ENCODE assay signal across 12 cellular contexts in genomic region chr3:179410317-179410716, GRCh38. TPM values are rescaled to one million over a fixed set of nuclear protein-coding genes. Genes with fewer than 3 reads are reported as not detected.
A peak's percentile ranks its signal among the peaks of the same experiment; 100 is the strongest.
DNase-seq lines count a peak whose midpoint lies in the region; ATAC-seq and TF ChIP-seq lines count a peak whose summit lies in the region.
"Had no signal": no experiment of that assay in that cellular context is flagged by ENCODE, and none has a peak within 500 bp of the region (broad histone marks: within the 10 kb centered on the region; RNA-seq: fewer than 3 reads in every experiment).

No MANE protein-coding gene starts in this region.

- POLR2A ChIA-PET in SK-N-SH (lab: Yijun Ruan, JAX) = no interaction called here

- no peak overlapping the region for H3K4ac ChIP-seq in mesendoderm (ENCODE audit: low read depth, low read length)

- WGBS in SK-N-SH (ENCODE audit: low lambda C conversion rate) = 95% methylated on average over 2 of the region's 2 CpGs
- no CpG with 5 or more reads among the region's 2 CpGs for WGBS in mesendoderm (ENCODE audit: extremely low coverage, insufficient coverage, low lambda C conversion rate)

- no peaks in the 10 kb centered on the region for H3K79me1 ChIP-seq in mesendoderm (ENCODE audit: low read length)

- H3K23ac ChIP-seq in mesendoderm (ENCODE audit: low read length) = no peak overlapping the region

- H3K4me1 ChIP-seq in GM23338 (ENCODE audit: insufficient read depth) (peaks cover 5% of the 10 kb centered on the region; the same call in 1 of the 2 replicates), SK-N-SH (ENCODE audit: control insufficient read depth in 1 of 2, insufficient read depth in 2 of 2, low read depth in 1 of 2, low read length in 1 of 2) (peaks cover 0 to 3% of the 10 kb centered on the region in 2 experiments; a peak in 1 of 4 replicates), mesendoderm (ENCODE audit: control insufficient read depth, low read depth, low read length) (no peaks in the 10 kb centered on the region)

- no peak overlapping the region for H4K8ac ChIP-seq in mesendoderm (ENCODE audit: low read depth, low read length)

- no peak overlapping the region for H4K5ac ChIP-seq in mesendoderm (ENCODE audit: low read length)

- no peaks in the 10 kb centered on the region for H3K9me3 ChIP-seq in SK-N-SH

- H2BK5ac ChIP-seq in mesendoderm (ENCODE audit: low read length) = no peak overlapping the region

- H2AFZ ChIP-seq in GM23338 = no peak overlapping the region
- no peak overlapping the region for H2AFZ ChIP-seq in SK-N-SH (ENCODE audit: low read depth)

- H3K4me2 ChIP-seq in GM23338 = no peak overlapping the region
- H3K4me2 ChIP-seq in SK-N-SH = no peak overlapping the region
- H3K4me2 ChIP-seq in mesendoderm (ENCODE audit: low read length) = no peak overlapping the region

- H3K9ac ChIP-seq in SK-N-SH (no peak overlapping the region), mesendoderm (ENCODE audit: low read length) (no peak overlapping the region)

- peaks cover 8% of the 10 kb centered on the region for H3K4me1 Mint-ChIP-seq in GM23338

- no peaks in the 10 kb centered on the region for H3K9me3 Mint-ChIP-seq in GM23338

- H3K79me2 ChIP-seq in GM23338 (replicated peaks; ENCODE audit: insufficient read depth) = no peaks in the 10 kb centered on the region
- peaks cover 2% of the 10 kb centered on the region; the same call in 1 of the 2 replicates for H3K79me2 ChIP-seq in SK-N-SH (ENCODE audit: insufficient read depth)
- H3K79me2 ChIP-seq in mesendoderm (ENCODE audit: control insufficient read depth, insufficient read depth, low read length) = no peaks in the 10 kb centered on the region

- peaks cover 4% of the 10 kb centered on the region; the same call in 1 of the 3 replicates for H3K36me3 Mint-ChIP-seq in GM23338 (ENCODE audit: low read depth)

- no peak overlapping the region for H3K27ac ChIP-seq in GM23338 (ENCODE audit: low read depth)
- H3K27ac ChIP-seq in SK-N-SH (ENCODE audit: low read depth in 2 of 2, low read length in 1 of 2) = peak overlapping the region in 1 of 2 experiments; percentile 46; a peak in 2 of 4 replicates
- no peak overlapping the region for H3K27ac ChIP-seq in mesendoderm (ENCODE audit: low read depth, low read length)
- H3K27ac ChIP-seq: HL-60 had no signal

- TF ChIP-seq EP300 in SK-N-SH (IDR thresholded peaks at IDR 0.05; ENCODE audit: borderline replicate concordance in 1 of 2, low read depth in 1 of 2, low read length in 1 of 2) = no peak

- no peak for TF ChIP-seq RAD21 in SK-N-SH (IDR thresholded peaks at IDR 0.05; ENCODE audit: low read length)

- DNase-seq in GM04504 (ENCODE audit: low read depth) = peak; percentile 18
- DNase-seq in GM23338 (ENCODE audit: low spot score) = peak; percentile 14
- no peak for DNase-seq in SK-N-SH
- DNase-seq in mesendoderm = peak; percentile 69
- no peak for DNase-seq in foreskin melanocyte
- no peak for DNase-seq in GDM1 (lab: John Stamatoyannopoulos, UW)
- DNase-seq in GOT3 (lab: John Stamatoyannopoulos, UW) = no peak
- DNase-seq: DMS 273 treated with DMSO at 0.1 percent for 48 hours, NCI-H1436 treated with DMSO at 0.1 percent for 48 hours, right cardiac atrium had no signal

- H3K9me2 ChIP-seq in GM23338 (ENCODE audit: insufficient read depth) = no peaks in the 10 kb centered on the region
- 0 out of 2 replicates have a peak, but pooled peaks cover 4% of the 10 kb centered on the region for H3K9me2 ChIP-seq in SK-N-SH

- H3K27me3 ChIP-seq in GM23338 (ENCODE audit: insufficient read depth) (no peaks in the 10 kb centered on the region), SK-N-SH (ENCODE audit: insufficient read depth) (no peaks in the 10 kb centered on the region), mesendoderm (ENCODE audit: insufficient read depth, low read length, poor library complexity) (no peaks in the 10 kb centered on the region)

- H3F3A ChIP-seq in GM23338 (replicated peaks; ENCODE audit: low read depth) = no peaks in the 10 kb centered on the region
- H3F3A ChIP-seq in SK-N-SH (replicated peaks; ENCODE audit: insufficient read depth) = peaks cover 20% of the 10 kb centered on the region

- no peak overlapping the region for H2BK120ac ChIP-seq in mesendoderm (ENCODE audit: low read depth, low read length)

- TF ChIP-seq CTCF in GM23338 (conservative IDR thresholded peaks at IDR 0.05; ENCODE audit: low read depth in 2 of 2) = peak in 1 of 2 experiments; percentile 35; a peak in 2 of 4 replicates
- peak; percentile 16; the same call in 1 of the 2 replicates for TF ChIP-seq CTCF in SK-N-SH (IDR thresholded peaks at IDR 0.05)

- H3K27me3 Mint-ChIP-seq in GM23338 (ENCODE audit: insufficient read depth, low read depth, poor library complexity) = peaks cover 5% of the 10 kb centered on the region

- ATAC-seq in GM23338 (peak; percentile 57), HG03565 (IDR thresholded peaks at IDR 0.05; ENCODE audit: unreplicated experiment) (no peak)
- ATAC-seq: right cardiac atrium had no signal

- no peak overlapping the region; the same call in 2 of the 3 replicates for H3K4me3 Mint-ChIP-seq in GM23338

- no peak overlapping the region for H3K56ac ChIP-seq in mesendoderm (ENCODE audit: low read length)

- H3K18ac ChIP-seq in mesendoderm (ENCODE audit: low read length) = no peak overlapping the region

- no peak overlapping the region for H2BK15ac ChIP-seq in mesendoderm (replicated peaks; ENCODE audit: low read depth)

- H2AK5ac ChIP-seq in mesendoderm (ENCODE audit: low read length) = no peak overlapping the region

- H4K20me1 ChIP-seq in GM23338 (replicated peaks; ENCODE audit: insufficient read depth) (no peaks in the 10 kb centered on the region), SK-N-SH (ENCODE audit: insufficient read depth) (no peaks in the 10 kb centered on the region)

- H3K27ac Mint-ChIP-seq in GM23338 = no peak overlapping the region

- H3K4me3 ChIP-seq in GM23338 (no peak overlapping the region), SK-N-SH (ENCODE audit: low read depth in 2 of 2, low read length in 1 of 2) (no peak overlapping the region), mesendoderm (ENCODE audit: low read length) (no peak overlapping the region)

- H3K36me3 ChIP-seq in GM23338 (ENCODE audit: insufficient read depth) (no peaks in the 10 kb centered on the region), SK-N-SH (replicated peaks in 1 of 2; ENCODE audit: control insufficient read depth in 1 of 2, insufficient read depth in 2 of 2, low read length in 1 of 2) (peaks cover 16 to 64% of the 10 kb centered on the region in 2 experiments), mesendoderm (ENCODE audit: control insufficient read depth, insufficient read depth, low read length) (no peaks in the 10 kb centered on the region)

- CTCF ChIA-PET in SK-N-SH (lab: Yijun Ruan, JAX) = no interaction called here

TF ChIP-seq in GM23338, 12 proteins besides CTCF, POLR2A, EP300 and RAD21 (continues in another document):
- TF ChIP-seq ZNF114 (CRISPR knock-in tag; IDR thresholded peaks at IDR 0.05) (no peak), CREB1 (CRISPR knock-in tag; IDR thresholded peaks at IDR 0.05; ENCODE audit: low read depth) (0 out of 2 replicates have a peak, but pooled peaks have one; percentile 15)

TF ChIP-seq in SK-N-SH, 30 proteins besides CTCF, POLR2A, EP300 and RAD21:
- TF ChIP-seq POLR2AphosphoS5 (IDR thresholded peaks at IDR 0.05; ENCODE audit: low read depth, low read length) (no peak), SMC3 (IDR thresholded peaks at IDR 0.05; ENCODE audit: low read depth, low read length) (no peak), RFX5 (IDR thresholded peaks at IDR 0.05; ENCODE audit: low read length) (no peak), USF2 (IDR thresholded peaks at IDR 0.05; ENCODE audit: borderline replicate concordance, low read depth, low read length) (no peak), MXI1 (IDR thresholded peaks at IDR 0.05; ENCODE audit: low read depth, low read length) (no peak), TEAD4 (IDR thresholded peaks at IDR 0.05; ENCODE audit: borderline replicate concordance, insufficient read depth) (no peak), ZBTB33 (IDR thresholded peaks at IDR 0.05; ENCODE audit: borderline replicate concordance, low read depth) (no peak)

RNA-seq across cellular contexts. Expression of gene GNB4, which starts 41.0 kb away (rescaled TPM):
- total RNA-seq in GM23338 (2014; rRNA removed; shearing (Covaris generic)) = 28.4 and 29.6 TPM in 2 replicates
- 8.5 and 11.3 TPM in 2 replicates for polyA plus RNA-seq in GM23338 (2016; fragmentation: Nextera tagmentation; extraction: Ambion mirVana)
- 8.7 and 12.9 TPM in 2 replicates for polyA plus RNA-seq in SK-N-SH (2012; rRNA removed)
- 12.7 and 14.5 TPM in 2 replicates for polyA plus RNA-seq in SK-N-SH (2012; cell fraction: cytosol; rRNA removed)
- polyA plus RNA-seq in SK-N-SH (2012; cell fraction: nucleus; rRNA removed) = 4.5 and 6.5 TPM in 2 replicates
- 44.9 TPM for polyA plus RNA-seq in mesendoderm (2013, experiment 1 of 2)
- 45.5 TPM for polyA plus RNA-seq in mesendoderm (2013, experiment 2 of 2)

Comparison
In these comparisons a context has a peak if more than half of its experiments do, and no peak if none do; other contexts are left out.
1. DNase-seq: peak in GM04504 (single experiment), GM23338 (single experiment) and mesendoderm (single experiment); none in SK-N-SH (single experiment), foreskin melanocyte (single experiment), GDM1 (single experiment) and GOT3 (single experiment).